ENCODE assay signal across 21 cellular contexts in genomic region chr10:132366006-132366405, GRCh38.
"Had no signal": no experiment of that assay in that cellular context is flagged by ENCODE, and none has a peak within 500 bp of the region (broad histone marks: within the 10 kb centered on the region; RNA-seq: fewer than 3 reads in every experiment).

No MANE protein-coding gene starts in this region.

- H3K27me3 ChIP-seq: foreskin keratinocyte, left lung, ovary, stomach, transverse colon, uterus had no signal

- ATAC-seq: activated CD8-positive, alpha-beta T cell treated with anti-CD3 and anti-CD28 coated beads, Interleukin-2, amount 10 ng/mL, durations not matched to agents 7 days and 5 days; activated naive CD8-positive, alpha-beta T cell treated with anti-CD3 and anti-CD28 coated beads, Interleukin-2, amount 50 U/mL, for 24 hours; activated T-cell treated with anti-CD3 and anti-CD28 coated beads, Interleukin-2, amount 50 U/mL, for 4 hours; foreskin keratinocyte; left lung; natural killer cell; stimulated activated memory B cell treated with anti-CD40 and anti-IgM and Interleukin-4, amounts not matched to agents 10 μg/mL and 1 μg/mL and 100 μg/mL, for 72 hours had no signal

- H3K36me3 ChIP-seq: ovary, prostate gland, uterus had no signal

- DNase-seq: activated CD4-positive, alpha-beta T cell treated with anti-CD3 and anti-CD28 coated beads for 1 hour; activated CD4-positive, alpha-beta T cell treated with anti-CD3 and anti-CD28 coated beads, Interleukin-2, amount 50 U/mL, for 1 hour; activated CD8-positive, alpha-beta T cell treated with anti-CD3 and anti-CD28 coated beads, Interleukin-2, amount 10 ng/mL, durations not matched to agents 7 days and 5 days; activated naive CD4-positive, alpha-beta T cell treated with anti-CD3 and anti-CD28 coated beads, Interleukin-2, amount 50 U/mL, for 16 hours; activated naive CD8-positive, alpha-beta T cell treated with anti-CD3 and anti-CD28 coated beads, Interleukin-2, amount 50 U/mL, for 24 hours; activated T-cell treated with anti-CD3 and anti-CD28 coated beads, Interleukin-2, amount 50 U/mL, for 4 hours; effector memory CD4-positive, alpha-beta T cell; foreskin keratinocyte; kidney glomerular epithelial cell; midbrain; natural killer cell; small intestine; stimulated activated CD4-positive, alpha-beta T cell treated with anti-CD3 and anti-CD28 coated beads, Interleukin-15, amount 100 ng/mL, for 24 hours; stomach; T-helper 1 cell; transverse colon had no signal

- H3K4me3 ChIP-seq: left lung, ovary, prostate gland, stomach, transverse colon, uterus had no signal

- H3K4me1 ChIP-seq: foreskin keratinocyte, left lung, prostate gland, stomach, transverse colon, uterus had no signal

- H3K27ac ChIP-seq: foreskin keratinocyte, left lung, ovary, prostate gland, stomach, transverse colon, uterus had no signal

- H3K9me3 ChIP-seq: left lung, ovary, prostate gland, stomach, transverse colon, uterus had no signal
